ENCODE assay signal across 16 cellular contexts in the genomic region with DNA sequence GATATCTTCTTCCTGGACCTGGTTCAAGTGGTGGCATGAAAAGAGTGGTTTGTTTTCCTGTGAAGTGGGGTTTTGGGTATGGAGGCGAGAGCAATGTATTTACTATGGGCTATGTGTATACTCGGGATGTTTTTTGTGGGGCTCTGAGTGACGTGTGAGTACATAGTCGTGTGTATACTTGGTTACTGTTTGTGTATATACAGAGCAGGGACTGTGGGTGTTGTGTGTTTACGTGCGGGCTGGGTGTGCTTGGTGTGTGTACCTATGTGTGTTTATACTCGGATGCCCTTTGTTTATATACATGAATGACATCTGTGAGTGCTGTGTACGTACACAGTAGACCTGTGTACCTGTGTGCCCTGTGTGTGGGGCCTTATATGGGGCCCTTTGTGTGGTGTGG. TPM values are rescaled to one million over a fixed set of nuclear protein-coding genes. Genes with fewer than 3 reads are reported as not detected.
A peak's percentile ranks its signal among the peaks of the same experiment; 100 is the strongest.
DNase-seq lines count a peak whose midpoint lies in the region; ATAC-seq and TF ChIP-seq lines count a peak whose summit lies in the region.
"Had no signal": no experiment of that assay in that cellular context is flagged by ENCODE, and none has a peak within 500 bp of the region (broad histone marks: within the 10 kb centered on the region; RNA-seq: fewer than 3 reads in every experiment).

No MANE protein-coding gene starts in this region.

- no peaks in the 10 kb centered on the region for H3K9me2 ChIP-seq in neural cell (ENCODE audit: insufficient read depth, low read length)

- H3K36me3 ChIP-seq in BLaER1 (no peaks in the 10 kb centered on the region), gastroesophageal sphincter (peaks cover 0 to 46% of the 10 kb centered on the region in 2 donors), neural cell (ENCODE audit: insufficient read depth, low read length) (no peaks in the 10 kb centered on the region)
- H3K36me3 ChIP-seq: thoracic aorta had no signal

- H3K27me3 ChIP-seq in BLaER1: no peaks in the 10 kb centered on the region
- H3K27me3 ChIP-seq in gastroesophageal sphincter: no peaks in the 10 kb centered on the region
- H3K27me3 ChIP-seq in neural cell (ENCODE audit: insufficient read depth, low read depth, low read length): no peaks in the 10 kb centered on the region
- H3K27me3 ChIP-seq: colonic mucosa had no signal

- TF ChIP-seq CTCF in gastroesophageal sphincter (IDR thresholded peaks at IDR 0.05) (no peak), neural cell (IDR thresholded peaks at IDR 0.05; ENCODE audit: poor library complexity, severe bottlenecking) (no peak), foreskin fibroblast (IDR thresholded peaks at IDR 0.05; ENCODE audit: low read depth, low read length) (no peak)

- H3K79me2 ChIP-seq in neural cell (replicated peaks; ENCODE audit: insufficient read depth, low read length): peaks cover 25% of the 10 kb centered on the region

- no peaks in the 10 kb centered on the region for H3F3A ChIP-seq in neural cell (ENCODE audit: insufficient read depth, low read length, poor library complexity, severe bottlenecking)

- no peak overlapping the region for H3K4me3 ChIP-seq in BLaER1
- H3K4me3 ChIP-seq in gastroesophageal sphincter: no peak overlapping the region
- peak overlapping the region; percentile 72 for H3K4me3 ChIP-seq in neural cell (ENCODE audit: low read length)
- no peak overlapping the region for H3K4me3 ChIP-seq in foreskin fibroblast (ENCODE audit: low read depth in 1 of 2, low read length in 2 of 2)
- H3K4me3 ChIP-seq: colonic mucosa, thoracic aorta had no signal

- H3K9ac ChIP-seq in BLaER1 (no peak overlapping the region), neural cell (ENCODE audit: low read length) (peak overlapping the region; percentile 73)

- ATAC-seq in gastroesophageal sphincter (no peak), GM21723 (IDR thresholded peaks at IDR 0.05; ENCODE audit: unreplicated experiment) (no peak)

- peak; percentile 17 for DNase-seq in NCI-H774 (lab: John Stamatoyannopoulos, UW)
- DNase-seq in activated naive CD4-positive, alpha-beta T cell (lab: John Stamatoyannopoulos, UW): no peak
- no peak for DNase-seq in GM19240 (ENCODE audit: insufficient read length, low spot score)
- no peak for DNase-seq in foreskin fibroblast
- DNase-seq: activated CD4-positive, alpha-beta memory T cell treated with anti-CD3 and anti-CD28 coated beads for 36 hours; amygdala; colonic mucosa; kidney glomerular epithelial cell; naive B cell; NCI-H1092; retina had no signal

- H3K4me2 ChIP-seq in BLaER1 (peak overlapping the region; percentile 12; the same call in 1 of the 2 replicates), neural cell (ENCODE audit: low read length) (peak overlapping the region; percentile 37)

- no peak overlapping the region for H2AFZ ChIP-seq in neural cell (ENCODE audit: low read depth, low read length)

- no peak for TF ChIP-seq POLR2A in gastroesophageal sphincter (IDR thresholded peaks at IDR 0.05)

- TF ChIP-seq RAD21 in neural cell (conservative IDR thresholded peaks at IDR 0.05): no peak

- H3K9me3 ChIP-seq in BLaER1 (no peaks in the 10 kb centered on the region), gastroesophageal sphincter (no peaks in the 10 kb centered on the region), neural cell (ENCODE audit: low read length) (no peaks in the 10 kb centered on the region)
- H3K9me3 ChIP-seq: colonic mucosa, thoracic aorta had no signal

- TF ChIP-seq EP300 in gastroesophageal sphincter (IDR thresholded peaks at IDR 0.05): no peak
- no peak for TF ChIP-seq EP300 in neural cell (conservative IDR thresholded peaks at IDR 0.05; ENCODE audit: poor library complexity, severe bottlenecking)

- H4K20me1 ChIP-seq in BLaER1 (0 out of 2 replicates have a peak, but pooled peaks cover 1% of the 10 kb centered on the region), neural cell (ENCODE audit: insufficient read depth) (no peaks in the 10 kb centered on the region)

- WGBS in gastroesophageal sphincter (ENCODE audit: low coverage in 1 of 2), 2 donors: 46 to 66% methylated on average over 4 to 6 of the region's 8 CpGs

- 0 out of 2 replicates have a peak overlapping the region, but pooled peaks have one; percentile 13 for H3K27ac ChIP-seq in BLaER1
- H3K27ac ChIP-seq in gastroesophageal sphincter: peak overlapping the region in 3 of 4 donors; percentile 46 to 59 (median 52)
- H3K27ac ChIP-seq in neural cell (ENCODE audit: low read length): no peak overlapping the region
- H3K27ac ChIP-seq: colonic mucosa, thoracic aorta had no signal

- peaks cover 78% of the 10 kb centered on the region for H3K4me1 ChIP-seq in BLaER1
- H3K4me1 ChIP-seq in gastroesophageal sphincter: peaks cover 0 to 53% (median 26%) of the 10 kb centered on the region in 3 donors

TF ChIP-seq in neural cell, 6 proteins besides CTCF, POLR2A, EP300 and RAD21:
- TF ChIP-seq POLR2AphosphoS5 (IDR thresholded peaks at IDR 0.05): no peak
- no peak for TF ChIP-seq TAF1 (IDR thresholded peaks at IDR 0.05; ENCODE audit: low read depth)
- TF ChIP-seq, protein P1, sequence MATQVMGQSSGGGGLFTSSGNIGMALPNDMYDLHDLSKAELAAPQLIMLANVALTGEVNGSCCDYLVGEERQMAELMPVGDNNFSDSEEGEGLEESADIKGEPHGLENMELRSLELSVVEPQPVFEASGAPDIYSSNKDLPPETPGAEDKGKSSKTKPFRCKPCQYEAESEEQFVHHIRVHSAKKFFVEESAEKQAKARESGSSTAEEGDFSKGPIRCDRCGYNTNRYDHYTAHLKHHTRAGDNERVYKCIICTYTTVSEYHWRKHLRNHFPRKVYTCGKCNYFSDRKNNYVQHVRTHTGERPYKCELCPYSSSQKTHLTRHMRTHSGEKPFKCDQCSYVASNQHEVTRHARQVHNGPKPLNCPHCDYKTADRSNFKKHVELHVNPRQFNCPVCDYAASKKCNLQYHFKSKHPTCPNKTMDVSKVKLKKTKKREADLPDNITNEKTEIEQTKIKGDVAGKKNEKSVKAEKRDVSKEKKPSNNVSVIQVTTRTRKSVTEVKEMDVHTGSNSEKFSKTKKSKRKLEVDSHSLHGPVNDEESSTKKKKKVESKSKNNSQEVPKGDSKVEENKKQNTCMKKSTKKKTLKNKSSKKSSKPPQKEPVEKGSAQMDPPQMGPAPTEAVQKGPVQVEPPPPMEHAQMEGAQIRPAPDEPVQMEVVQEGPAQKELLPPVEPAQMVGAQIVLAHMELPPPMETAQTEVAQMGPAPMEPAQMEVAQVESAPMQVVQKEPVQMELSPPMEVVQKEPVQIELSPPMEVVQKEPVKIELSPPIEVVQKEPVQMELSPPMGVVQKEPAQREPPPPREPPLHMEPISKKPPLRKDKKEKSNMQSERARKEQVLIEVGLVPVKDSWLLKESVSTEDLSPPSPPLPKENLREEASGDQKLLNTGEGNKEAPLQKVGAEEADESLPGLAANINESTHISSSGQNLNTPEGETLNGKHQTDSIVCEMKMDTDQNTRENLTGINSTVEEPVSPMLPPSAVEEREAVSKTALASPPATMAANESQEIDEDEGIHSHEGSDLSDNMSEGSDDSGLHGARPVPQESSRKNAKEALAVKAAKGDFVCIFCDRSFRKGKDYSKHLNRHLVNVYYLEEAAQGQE (IDR thresholded peaks at IDR 0.05; ENCODE audit: borderline replicate concordance): no peak
- TF ChIP-seq EZH2 (IDR thresholded peaks at IDR 0.05; ENCODE audit: borderline replicate concordance, insufficient read depth, low read length, poor library complexity, severe bottlenecking): no peak
- no peak for TF ChIP-seq SMC3 (conservative IDR thresholded peaks at IDR 0.05; ENCODE audit: poor library complexity)
- TF ChIP-seq MXI1 (conservative IDR thresholded peaks at IDR 0.05; ENCODE audit: poor library complexity, severe bottlenecking): no peak

RNA-seq across cellular contexts. Expression of a gene that starts 50.0 kb away (rescaled TPM):
- 10 to 100 TPM; 29.1 to 54.1 (median 46.0) TPM for total RNA-seq in gastroesophageal sphincter
- polyA plus RNA-seq in neural cell: 40.1 and 49.4 TPM in 2 replicates
- polyA minus RNA-seq in neural cell: 49.0 and 51.6 TPM in 2 replicates

RNA-seq across cellular contexts. Expression of a gene that starts 50.3 kb away (rescaled TPM):
- total RNA-seq in gastroesophageal sphincter: 10 to 100 TPM; 25.4 to 46.9 (median 29.8) TPM
- polyA plus RNA-seq in neural cell: 63.4 and 77.0 TPM in 2 replicates
- 51.4 and 57.8 TPM in 2 replicates for polyA minus RNA-seq in neural cell
